1 cellular context compared by ENCODE assay signal in genomic region chr11:68271023-68271780, GRCh38.
A peak's percentile ranks its signal among the peaks of the same experiment; 100 is the strongest.
TF ChIP-seq lines count a peak whose summit lies in the region.

No MANE protein-coding gene starts in this region.

TF ChIP-seq in K562, 482 proteins besides CTCF, POLR2A, EP300 and RAD21 (continued from another document and continues in another):
- peak; percentile 29; the same call in 1 of the 2 replicates for TF ChIP-seq MYNN (IDR thresholded peaks at IDR 0.05)
- no peak for TF ChIP-seq MYNN (CRISPR knock-in tag; IDR thresholded peaks at IDR 0.05)
- TF ChIP-seq ZNF395 (CRISPR knock-in tag; IDR thresholded peaks at IDR 0.05) = no peak
- no peak for TF ChIP-seq KLF6 (CRISPR knock-in tag; IDR thresholded peaks at IDR 0.05; ENCODE audit: borderline replicate concordance)
- no peak for TF ChIP-seq GMEB1 (CRISPR knock-in tag; IDR thresholded peaks at IDR 0.05)
- TF ChIP-seq, protein P1, sequence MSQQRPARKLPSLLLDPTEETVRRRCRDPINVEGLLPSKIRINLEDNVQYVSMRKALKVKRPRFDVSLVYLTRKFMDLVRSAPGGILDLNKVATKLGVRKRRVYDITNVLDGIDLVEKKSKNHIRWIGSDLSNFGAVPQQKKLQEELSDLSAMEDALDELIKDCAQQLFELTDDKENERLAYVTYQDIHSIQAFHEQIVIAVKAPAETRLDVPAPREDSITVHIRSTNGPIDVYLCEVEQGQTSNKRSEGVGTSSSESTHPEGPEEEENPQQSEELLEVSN (IDR thresholded peaks at IDR 0.05; ENCODE audit: borderline replicate concordance in 1 of 2, extremely low read depth in 1 of 2, insufficient read depth in 1 of 2, insufficient read length in 1 of 2, low read depth in 1 of 2, low read length in 1 of 2, poor library complexity in 1 of 2, severe bottlenecking in 1 of 2) = peak in 1 of 2 experiments; percentile 43
- TF ChIP-seq DIDO1 (tag; IDR thresholded peaks at IDR 0.05; ENCODE audit: low read depth) = no peak
- TF ChIP-seq, protein P2, sequence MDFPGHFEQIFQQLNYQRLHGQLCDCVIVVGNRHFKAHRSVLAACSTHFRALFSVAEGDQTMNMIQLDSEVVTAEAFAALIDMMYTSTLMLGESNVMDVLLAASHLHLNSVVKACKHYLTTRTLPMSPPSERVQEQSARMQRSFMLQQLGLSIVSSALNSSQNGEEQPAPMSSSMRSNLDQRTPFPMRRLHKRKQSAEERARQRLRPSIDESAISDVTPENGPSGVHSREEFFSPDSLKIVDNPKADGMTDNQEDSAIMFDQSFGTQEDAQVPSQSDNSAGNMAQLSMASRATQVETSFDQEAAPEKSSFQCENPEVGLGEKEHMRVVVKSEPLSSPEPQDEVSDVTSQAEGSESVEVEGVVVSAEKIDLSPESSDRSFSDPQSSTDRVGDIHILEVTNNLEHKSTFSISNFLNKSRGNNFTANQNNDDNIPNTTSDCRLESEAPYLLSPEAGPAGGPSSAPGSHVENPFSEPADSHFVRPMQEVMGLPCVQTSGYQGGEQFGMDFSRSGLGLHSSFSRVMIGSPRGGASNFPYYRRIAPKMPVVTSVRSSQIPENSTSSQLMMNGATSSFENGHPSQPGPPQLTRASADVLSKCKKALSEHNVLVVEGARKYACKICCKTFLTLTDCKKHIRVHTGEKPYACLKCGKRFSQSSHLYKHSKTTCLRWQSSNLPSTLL (IDR thresholded peaks at IDR 0.05) = no peak
- no peak for TF ChIP-seq HMG20B (CRISPR knock-in tag; IDR thresholded peaks at IDR 0.05)
- TF ChIP-seq BRCA1 (IDR thresholded peaks at IDR 0.05) = no peak
- TF ChIP-seq BRCA1 (CRISPR knock-in tag; IDR thresholded peaks at IDR 0.05) = no peak
- TF ChIP-seq ZKSCAN8 (CRISPR knock-in tag; IDR thresholded peaks at IDR 0.05) = no peak
- no peak for TF ChIP-seq ETS2 (tag; IDR thresholded peaks at IDR 0.05; ENCODE audit: borderline replicate concordance, poor library complexity, severe bottlenecking)
- no peak for TF ChIP-seq KLF13 (tag; IDR thresholded peaks at IDR 0.05; ENCODE audit: borderline replicate concordance, low read depth)
- TF ChIP-seq ETV1 (tag; conservative IDR thresholded peaks at IDR 0.05; ENCODE audit: low read depth) = no peak
- TF ChIP-seq ZNF696 (CRISPR knock-in tag; conservative IDR thresholded peaks at IDR 0.05) = no peak
- TF ChIP-seq, protein P3, sequence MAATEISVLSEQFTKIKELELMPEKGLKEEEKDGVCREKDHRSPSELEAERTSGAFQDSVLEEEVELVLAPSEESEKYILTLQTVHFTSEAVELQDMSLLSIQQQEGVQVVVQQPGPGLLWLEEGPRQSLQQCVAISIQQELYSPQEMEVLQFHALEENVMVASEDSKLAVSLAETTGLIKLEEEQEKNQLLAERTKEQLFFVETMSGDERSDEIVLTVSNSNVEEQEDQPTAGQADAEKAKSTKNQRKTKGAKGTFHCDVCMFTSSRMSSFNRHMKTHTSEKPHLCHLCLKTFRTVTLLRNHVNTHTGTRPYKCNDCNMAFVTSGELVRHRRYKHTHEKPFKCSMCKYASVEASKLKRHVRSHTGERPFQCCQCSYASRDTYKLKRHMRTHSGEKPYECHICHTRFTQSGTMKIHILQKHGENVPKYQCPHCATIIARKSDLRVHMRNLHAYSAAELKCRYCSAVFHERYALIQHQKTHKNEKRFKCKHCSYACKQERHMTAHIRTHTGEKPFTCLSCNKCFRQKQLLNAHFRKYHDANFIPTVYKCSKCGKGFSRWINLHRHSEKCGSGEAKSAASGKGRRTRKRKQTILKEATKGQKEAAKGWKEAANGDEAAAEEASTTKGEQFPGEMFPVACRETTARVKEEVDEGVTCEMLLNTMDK (IDR thresholded peaks at IDR 0.05; ENCODE audit: borderline replicate concordance, insufficient read depth, low read depth, low read length, poor library complexity, severe bottlenecking) = peak; percentile 93
- TF ChIP-seq PML (IDR thresholded peaks at IDR 0.05; ENCODE audit: low read length) = no peak
- 0 out of 2 replicates have a peak, but pooled peaks have one; percentile 6 for TF ChIP-seq TEAD4 (IDR thresholded peaks at IDR 0.05; ENCODE audit: low read length)
- TF ChIP-seq TEAD4 (CRISPR knock-in tag; IDR thresholded peaks at IDR 0.05; ENCODE audit: borderline replicate concordance) = no peak
- no peak for TF ChIP-seq ZNF699 (CRISPR knock-in tag; IDR thresholded peaks at IDR 0.05; ENCODE audit: insufficient replicate concordance)
- no peak for TF ChIP-seq HDAC3 (IDR thresholded peaks at IDR 0.05; ENCODE audit: borderline replicate concordance, partially characterized antibody)
- no peak for TF ChIP-seq CCAR2 (IDR thresholded peaks at IDR 0.05; ENCODE audit: low read depth, low read length)
- no peak for TF ChIP-seq ZNF311 (CRISPR knock-in tag; IDR thresholded peaks at IDR 0.05)
- TF ChIP-seq CREM (IDR thresholded peaks at IDR 0.05; ENCODE audit: low read depth) = peak; percentile 40; the same call in 1 of the 2 replicates
- no peak for TF ChIP-seq ASH1L (IDR thresholded peaks at IDR 0.05; ENCODE audit: borderline replicate concordance, low read depth, partially characterized antibody)
- peak; percentile 26; the same call in 1 of the 2 replicates for TF ChIP-seq KAT7 (CRISPR knock-in tag; IDR thresholded peaks at IDR 0.05; ENCODE audit: borderline replicate concordance)
- no peak for TF ChIP-seq SIN3B (IDR thresholded peaks at IDR 0.05; ENCODE audit: low read depth)
- TF ChIP-seq, protein P4, sequence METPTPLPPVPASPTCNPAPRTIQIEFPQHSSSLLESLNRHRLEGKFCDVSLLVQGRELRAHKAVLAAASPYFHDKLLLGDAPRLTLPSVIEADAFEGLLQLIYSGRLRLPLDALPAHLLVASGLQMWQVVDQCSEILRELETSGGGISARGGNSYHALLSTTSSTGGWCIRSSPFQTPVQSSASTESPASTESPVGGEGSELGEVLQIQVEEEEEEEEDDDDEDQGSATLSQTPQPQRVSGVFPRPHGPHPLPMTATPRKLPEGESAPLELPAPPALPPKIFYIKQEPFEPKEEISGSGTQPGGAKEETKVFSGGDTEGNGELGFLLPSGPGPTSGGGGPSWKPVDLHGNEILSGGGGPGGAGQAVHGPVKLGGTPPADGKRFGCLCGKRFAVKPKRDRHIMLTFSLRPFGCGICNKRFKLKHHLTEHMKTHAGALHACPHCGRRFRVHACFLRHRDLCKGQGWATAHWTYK (CRISPR knock-in tag; IDR thresholded peaks at IDR 0.05) = no peak
- no peak for TF ChIP-seq E2F3 (CRISPR knock-in tag; IDR thresholded peaks at IDR 0.05)
- TF ChIP-seq, protein P5, sequence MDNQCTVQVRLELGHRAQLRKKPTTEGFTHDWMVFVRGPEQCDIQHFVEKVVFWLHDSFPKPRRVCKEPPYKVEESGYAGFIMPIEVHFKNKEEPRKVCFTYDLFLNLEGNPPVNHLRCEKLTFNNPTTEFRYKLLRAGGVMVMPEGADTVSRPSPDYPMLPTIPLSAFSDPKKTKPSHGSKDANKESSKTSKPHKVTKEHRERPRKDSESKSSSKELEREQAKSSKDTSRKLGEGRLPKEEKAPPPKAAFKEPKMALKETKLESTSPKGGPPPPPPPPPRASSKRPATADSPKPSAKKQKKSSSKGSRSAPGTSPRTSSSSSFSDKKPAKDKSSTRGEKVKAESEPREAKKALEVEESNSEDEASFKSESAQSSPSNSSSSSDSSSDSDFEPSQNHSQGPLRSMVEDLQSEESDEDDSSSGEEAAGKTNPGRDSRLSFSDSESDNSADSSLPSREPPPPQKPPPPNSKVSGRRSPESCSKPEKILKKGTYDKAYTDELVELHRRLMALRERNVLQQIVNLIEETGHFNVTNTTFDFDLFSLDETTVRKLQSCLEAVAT (IDR thresholded peaks at IDR 0.05) = peak; percentile 85 to 88
- no peak for TF ChIP-seq SRSF3 (IDR thresholded peaks at IDR 0.05; ENCODE audit: insufficient read depth, low read length)
- no peak; the same call in 1 of the 2 replicates for TF ChIP-seq ZNF24 (IDR thresholded peaks at IDR 0.05)
- TF ChIP-seq, protein P6, sequence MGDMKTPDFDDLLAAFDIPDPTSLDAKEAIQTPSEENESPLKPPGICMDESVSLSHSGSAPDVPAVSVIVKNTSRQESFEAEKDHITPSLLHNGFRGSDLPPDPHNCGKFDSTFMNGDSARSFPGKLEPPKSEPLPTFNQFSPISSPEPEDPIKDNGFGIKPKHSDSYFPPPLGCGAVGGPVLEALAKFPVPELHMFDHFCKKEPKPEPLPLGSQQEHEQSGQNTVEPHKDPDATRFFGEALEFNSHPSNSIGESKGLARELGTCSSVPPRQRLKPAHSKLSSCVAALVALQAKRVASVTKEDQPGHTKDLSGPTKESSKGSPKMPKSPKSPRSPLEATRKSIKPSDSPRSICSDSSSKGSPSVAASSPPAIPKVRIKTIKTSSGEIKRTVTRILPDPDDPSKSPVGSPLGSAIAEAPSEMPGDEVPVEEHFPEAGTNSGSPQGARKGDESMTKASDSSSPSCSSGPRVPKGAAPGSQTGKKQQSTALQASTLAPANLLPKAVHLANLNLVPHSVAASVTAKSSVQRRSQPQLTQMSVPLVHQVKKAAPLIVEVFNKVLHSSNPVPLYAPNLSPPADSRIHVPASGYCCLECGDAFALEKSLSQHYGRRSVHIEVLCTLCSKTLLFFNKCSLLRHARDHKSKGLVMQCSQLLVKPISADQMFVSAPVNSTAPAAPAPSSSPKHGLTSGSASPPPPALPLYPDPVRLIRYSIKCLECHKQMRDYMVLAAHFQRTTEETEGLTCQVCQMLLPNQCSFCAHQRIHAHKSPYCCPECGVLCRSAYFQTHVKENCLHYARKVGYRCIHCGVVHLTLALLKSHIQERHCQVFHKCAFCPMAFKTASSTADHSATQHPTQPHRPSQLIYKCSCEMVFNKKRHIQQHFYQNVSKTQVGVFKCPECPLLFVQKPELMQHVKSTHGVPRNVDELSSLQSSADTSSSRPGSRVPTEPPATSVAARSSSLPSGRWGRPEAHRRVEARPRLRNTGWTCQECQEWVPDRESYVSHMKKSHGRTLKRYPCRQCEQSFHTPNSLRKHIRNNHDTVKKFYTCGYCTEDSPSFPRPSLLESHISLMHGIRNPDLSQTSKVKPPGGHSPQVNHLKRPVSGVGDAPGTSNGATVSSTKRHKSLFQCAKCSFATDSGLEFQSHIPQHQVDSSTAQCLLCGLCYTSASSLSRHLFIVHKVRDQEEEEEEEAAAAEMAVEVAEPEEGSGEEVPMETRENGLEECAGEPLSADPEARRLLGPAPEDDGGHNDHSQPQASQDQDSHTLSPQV (IDR thresholded peaks at IDR 0.05) = peak; percentile 26; the same call in 1 of the 2 replicates
- no peak for TF ChIP-seq THRA (IDR thresholded peaks at IDR 0.05)
- TF ChIP-seq, protein P7, sequence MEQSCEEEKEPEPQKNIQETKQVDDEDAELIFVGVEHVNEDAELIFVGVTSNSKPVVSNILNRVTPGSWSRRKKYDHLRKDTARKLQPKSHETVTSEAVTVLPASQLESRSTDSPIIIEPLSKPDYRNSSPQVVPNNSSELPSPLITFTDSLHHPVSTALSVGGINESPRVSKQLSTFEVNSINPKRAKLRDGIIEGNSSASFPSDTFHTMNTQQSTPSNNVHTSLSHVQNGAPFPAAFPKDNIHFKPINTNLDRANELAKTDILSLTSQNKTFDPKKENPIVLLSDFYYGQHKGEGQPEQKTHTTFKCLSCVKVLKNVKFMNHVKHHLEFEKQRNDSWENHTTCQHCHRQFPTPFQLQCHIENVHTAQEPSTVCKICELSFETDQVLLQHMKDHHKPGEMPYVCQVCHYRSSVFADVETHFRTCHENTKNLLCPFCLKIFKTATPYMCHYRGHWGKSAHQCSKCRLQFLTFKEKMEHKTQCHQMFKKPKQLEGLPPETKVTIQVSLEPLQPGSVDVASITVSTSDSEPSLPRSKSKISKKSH (CRISPR knock-in tag; IDR thresholded peaks at IDR 0.05) = no peak
- TF ChIP-seq ZNF175 (CRISPR knock-in tag; IDR thresholded peaks at IDR 0.05; ENCODE audit: low read depth) = peak; percentile 57; the same call in 1 of the 2 replicates
- no peak for TF ChIP-seq EHMT2 (IDR thresholded peaks at IDR 0.05)
- TF ChIP-seq NFIC (IDR thresholded peaks at IDR 0.05) = no peak
- TF ChIP-seq ZNF134 (CRISPR knock-in tag; conservative IDR thresholded peaks at IDR 0.05) = no peak
- TF ChIP-seq ZFX (CRISPR knock-in tag; IDR thresholded peaks at IDR 0.05) = no peak
- TF ChIP-seq NFE2 (IDR thresholded peaks at IDR 0.05; ENCODE audit: low read depth) = no peak
- no peak for TF ChIP-seq CHD4 (IDR thresholded peaks at IDR 0.05; ENCODE audit: insufficient read depth, insufficient replicate concordance, low read depth, low read length, poor library complexity, severe bottlenecking)
- TF ChIP-seq SP1 (CRISPR knock-in tag; IDR thresholded peaks at IDR 0.05) = 0 out of 2 replicates have a peak, but pooled peaks have one; percentile 21
- no peak for TF ChIP-seq WHSC1 (IDR thresholded peaks at IDR 0.05; ENCODE audit: low read length)
- no peak for TF ChIP-seq ZNF695 (CRISPR knock-in tag; IDR thresholded peaks at IDR 0.05)
- peak; percentile 47 for TF ChIP-seq SMARCA4 (IDR thresholded peaks at IDR 0.05)
